37 cellular contexts compared by ENCODE assay signal in genomic region chr17:11282586-11282985, GRCh38.
"Had no signal": no experiment of that assay in that cellular context is flagged by ENCODE, and none has a peak within 500 bp of the region (broad histone marks: within the 10 kb centered on the region; RNA-seq: fewer than 3 reads in every experiment).

No MANE protein-coding gene starts in this region.

- H3K36me3 Mint-ChIP-seq: activated CD4-positive, alpha-beta memory T cell treated with anti-CD3 and anti-CD28 coated beads for 36 hours; activated naive CD4-positive, alpha-beta T cell treated with anti-CD3 and anti-CD28 coated beads, Interleukin-2, amount 50 U/mL, for 72 hours; activated naive CD8-positive, alpha-beta T cell treated with anti-CD3 and anti-CD28 coated beads for 36 hours; brain had no signal

- H3K27me3 Mint-ChIP-seq: activated B cell treated with CpG ODN at 0.5 μM for 24 hours; activated CD4-positive, alpha-beta memory T cell treated with anti-CD3 and anti-CD28 coated beads for 36 hours; activated CD4-positive, alpha-beta T cell treated with anti-CD3 and anti-CD28 coated beads, Interleukin-2, amount 10 ng/mL, durations not matched to agents 24 days and 14 days; activated CD8-positive, alpha-beta T cell treated with anti-CD3 and anti-CD28 coated beads for 36 hours; activated naive CD8-positive, alpha-beta T cell treated with anti-CD3 and anti-CD28 coated beads for 36 hours; activated T-helper 17 cell treated with anti-CD3 and anti-CD28 coated beads, Interleukin-2, amount 50 U/mL, for 72 hours; central memory CD8-positive, alpha-beta T cell had no signal

- H3K9me3 Mint-ChIP-seq: activated CD4-positive, alpha-beta T cell treated with anti-CD3 and anti-CD28 coated beads, Interleukin-2, amount 10 ng/mL, durations not matched to agents 24 days and 14 days; activated T-helper 17 cell treated with anti-CD3 and anti-CD28 coated beads, Interleukin-2, amount 50 U/mL, for 72 hours had no signal

- H3K4me3 Mint-ChIP-seq: activated B cell treated with CpG ODN at 0.5 μM for 24 hours; activated CD4-positive, alpha-beta memory T cell treated with anti-CD3 and anti-CD28 coated beads for 36 hours; activated CD4-positive, alpha-beta T cell treated with anti-CD3 and anti-CD28 coated beads, Interleukin-2, amount 10 ng/mL, durations not matched to agents 24 days and 14 days; activated CD8-positive, alpha-beta T cell treated with anti-CD3 and anti-CD28 coated beads for 36 hours; activated naive CD4-positive, alpha-beta T cell treated with anti-CD3 and anti-CD28 coated beads for 36 hours; activated naive CD8-positive, alpha-beta T cell treated with anti-CD3 and anti-CD28 coated beads for 36 hours; activated T-cell treated with anti-CD3 and anti-CD28 coated beads, Interleukin-2, amount 50 U/mL, for 4 hours; activated T-cell treated with anti-CD3 and anti-CD28 coated beads, Interleukin-2, amount 50 U/mL, for 72 hours; activated T-helper 1 cell treated with anti-CD3 and anti-CD28 coated beads, Interleukin-12 subunit alpha, Interleukin-12 subunit beta, Interleukin-2, Interleukin-4 antibody, amounts not matched to agents 30 ng/mL and 10 ng/mL and 1 ng/mL, durations not matched to agents 14 hours and 24 hours and 36 hours; activated T-helper 17 cell treated with anti-CD3 and anti-CD28 coated beads, Interleukin-2, amount 50 U/mL, for 72 hours; brain; central memory CD8-positive, alpha-beta T cell; T-helper 1 cell treated with Interleukin-12 subunit alpha and Interleukin-12 subunit beta and Interleukin-4 antibody, amounts not matched to agents 30 μg/mL and 1 μg/mL, for 36 hours; T-helper 2 cell treated with Interferon-gamma antibody and Interleukin-4, amounts not matched to agents 5 μg/mL and 100 μg/mL, for 36 hours had no signal

- H3K4me1 Mint-ChIP-seq: activated B cell treated with CpG ODN at 0.5 μM for 24 hours; activated CD4-positive, alpha-beta T cell treated with anti-CD3 and anti-CD28 coated beads, Interleukin-2, amount 10 ng/mL, durations not matched to agents 24 days and 14 days; activated naive CD8-positive, alpha-beta T cell treated with anti-CD3 and anti-CD28 coated beads for 36 hours; activated T-helper 17 cell treated with anti-CD3 and anti-CD28 coated beads, Interleukin-2, amount 50 U/mL, for 72 hours; central memory CD8-positive, alpha-beta T cell had no signal

- DNase-seq: activated B cell treated with CpG ODN at 0.5 μM for 24 hours; activated CD4-positive, alpha-beta memory T cell treated with anti-CD3 and anti-CD28 coated beads for 36 hours; activated CD4-positive, alpha-beta T cell treated with anti-CD3 and anti-CD28 coated beads for 4 hours; activated CD4-positive, alpha-beta T cell treated with anti-CD3 and anti-CD28 coated beads, Interleukin-2, amount 10 ng/mL, durations not matched to agents 24 days and 14 days; activated CD4-positive, alpha-beta T cell treated with anti-CD3 and anti-CD28 coated beads, Interleukin-2, amount 50 U/mL, for 1 hour; activated CD4-positive, alpha-beta T cell treated with anti-CD3 and anti-CD28 coated beads, Interleukin-2, amount 50 U/mL, for 4 hours; activated CD4-positive, CD25-positive, alpha-beta regulatory T cell treated with anti-CD3 and anti-CD28 coated beads, Interleukin-2, amount 50 U/mL, for 72 hours; activated CD8-positive, alpha-beta memory T cell treated with anti-CD3 and anti-CD28 coated beads, Interleukin-2, amount 50 U/mL, for 4 hours; activated CD8-positive, alpha-beta T cell treated with anti-CD3 and anti-CD28 coated beads for 36 hours; activated effector memory CD4-positive, alpha-beta T cell treated with anti-CD3 and anti-CD28 coated beads, Interleukin-2, amount 50 U/mL, for 16 hours; activated gamma-delta T cell treated with Interleukin-2 at 50 U/mL for 16 hours; activated naive CD4-positive, alpha-beta T cell; activated naive CD4-positive, alpha-beta T cell treated with anti-CD3 and anti-CD28 coated beads for 36 hours; activated naive CD4-positive, alpha-beta T cell treated with anti-CD3 and anti-CD28 coated beads, Interleukin-2, amount 50 U/mL, for 16 hours; activated naive CD8-positive, alpha-beta T cell treated with anti-CD3 and anti-CD28 coated beads for 36 hours; activated T-cell treated with anti-CD3 and anti-CD28 coated beads for 4 hours; activated T-cell treated with anti-CD3 and anti-CD28 coated beads, Interleukin-2, amount 50 U/mL, for 1 hour; activated T-cell treated with anti-CD3 and anti-CD28 coated beads, Interleukin-2, amount 50 U/mL, for 4 hours; activated T-cell treated with anti-CD3 and anti-CD28 coated beads, Interleukin-2, amount 50 U/mL, for 72 hours; adrenal gland; amniotic stem cell; anterior cingulate cortex; caudate nucleus; cerebellar nuclear complex; T-helper 1 cell; T-helper 2 cell; T-helper 9 cell had no signal

- H3K27ac Mint-ChIP-seq: activated B cell treated with CpG ODN at 0.5 μM for 24 hours; activated CD4-positive, alpha-beta memory T cell treated with anti-CD3 and anti-CD28 coated beads for 36 hours; activated CD4-positive, alpha-beta T cell treated with anti-CD3 and anti-CD28 coated beads, Interleukin-2, amount 10 ng/mL, durations not matched to agents 24 days and 14 days; activated CD8-positive, alpha-beta T cell treated with anti-CD3 and anti-CD28 coated beads for 36 hours; activated naive CD4-positive, alpha-beta T cell treated with anti-CD3 and anti-CD28 coated beads for 36 hours; activated naive CD4-positive, alpha-beta T cell treated with anti-CD3 and anti-CD28 coated beads, Interleukin-2, amount 50 U/mL, for 72 hours; activated naive CD8-positive, alpha-beta T cell treated with anti-CD3 and anti-CD28 coated beads for 36 hours; activated T-cell treated with anti-CD3 and anti-CD28 coated beads, Interleukin-2, amount 50 U/mL, for 72 hours; activated T-helper 1 cell treated with anti-CD3 and anti-CD28 coated beads, Interleukin-12 subunit alpha, Interleukin-12 subunit beta, Interleukin-2, Interleukin-4 antibody, amounts not matched to agents 30 ng/mL and 10 ng/mL and 1 ng/mL, durations not matched to agents 14 hours and 24 hours and 36 hours; activated T-helper 17 cell treated with anti-CD3 and anti-CD28 coated beads, Interleukin-2, amount 50 U/mL, for 72 hours; brain; T-helper 1 cell treated with Interleukin-12 subunit alpha and Interleukin-12 subunit beta and Interleukin-4 antibody, amounts not matched to agents 30 μg/mL and 1 μg/mL, for 36 hours; T-helper 2 cell treated with Interferon-gamma antibody and Interleukin-4, amounts not matched to agents 5 μg/mL and 100 μg/mL, for 36 hours had no signal

- H3K27ac ChIP-seq: adrenal gland, ascending aorta, cardiac muscle cell, VCaP had no signal

- H3K4me3 ChIP-seq: adrenal gland, ascending aorta, cardiac muscle cell had no signal
